In the genomic region with DNA sequence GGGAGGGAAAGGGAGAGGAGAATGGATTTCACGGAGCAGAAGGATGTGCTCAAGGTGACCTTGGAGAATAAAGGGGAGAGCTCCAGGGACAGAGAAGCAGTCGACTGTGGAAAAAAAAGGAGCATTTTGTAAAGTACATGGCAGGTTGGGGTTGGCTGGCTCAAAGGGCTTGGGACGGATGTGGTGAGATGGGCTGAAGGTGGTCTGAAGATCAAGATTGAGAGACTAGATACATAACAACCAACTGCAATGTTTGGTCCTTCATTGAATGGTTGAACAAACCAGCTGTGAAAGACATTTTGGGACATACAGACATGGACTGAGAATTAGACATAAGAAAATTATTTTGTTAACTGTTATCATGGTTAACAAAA, we compare ENCODE assay signal across 8 cellular contexts. TPM values are rescaled to one million over a fixed set of nuclear protein-coding genes. Genes with fewer than 3 reads are reported as not detected.
DNase-seq lines count a peak whose midpoint lies in the region; ATAC-seq and TF ChIP-seq lines count a peak whose summit lies in the region.

No MANE protein-coding gene starts in this region.

- peak overlapping the region; percentile 96 for H3K9ac ChIP-seq in Karpas-422 (ENCODE audit: low read length)

- H3K4me1 Mint-ChIP-seq in natural killer cell treated with Interleukin-12 subunit alpha and Interleukin-12 subunit beta and Interleukin-15 and Interleukin-18, amount 100 ng/mL, for 72 hours (ENCODE audit: low read depth in 2 of 2): peaks cover 37 to 40% of the 10 kb centered on the region in 2 donors

- H3K27ac Mint-ChIP-seq in natural killer cell treated with Interleukin-12 subunit alpha and Interleukin-12 subunit beta and Interleukin-15 and Interleukin-18, amount 100 ng/mL, for 72 hours: peak overlapping the region; percentile 96 to 99

- peak overlapping the region; percentile 92 for H3K4me3 Mint-ChIP-seq in natural killer cell treated with Interleukin-12 subunit alpha and Interleukin-12 subunit beta and Interleukin-15 and Interleukin-18, amount 100 ng/mL, for 72 hours

- H3K27me3 ChIP-seq in BE2C (no peaks in the 10 kb centered on the region), Karpas-422 (ENCODE audit: low read length) (no peaks in the 10 kb centered on the region)

- peaks cover 14% of the 10 kb centered on the region for H3K79me2 ChIP-seq in Karpas-422 (ENCODE audit: low read length)

- H3K4me2 ChIP-seq in Karpas-422 (ENCODE audit: low read depth, low read length, poor library complexity, severe bottlenecking): peak overlapping the region; percentile 99

- H3K9me3 Mint-ChIP-seq in natural killer cell treated with Interleukin-12 subunit alpha and Interleukin-12 subunit beta and Interleukin-15 and Interleukin-18, amount 100 ng/mL, for 72 hours: no peaks in the 10 kb centered on the region

- H3K36me3 Mint-ChIP-seq in natural killer cell treated with Interleukin-12 subunit alpha and Interleukin-12 subunit beta and Interleukin-15 and Interleukin-18, amount 100 ng/mL, for 72 hours: no peaks in the 10 kb centered on the region

- H2AFZ ChIP-seq in Karpas-422 (ENCODE audit: low read length): peak overlapping the region; percentile 95; the same call in 1 of the 2 replicates

- DNase-seq in BE2C (no peak), Karpas-422 (no peak), NCI-H446 (lab: John Stamatoyannopoulos, UW) (no peak), NCI-H748 treated with DMSO at 0.1 percent for 48 hours (lab: John Stamatoyannopoulos, UW) (no peak)
- no peak for DNase-seq in natural killer cell treated with Interleukin-12 subunit alpha and Interleukin-12 subunit beta and Interleukin-15 and Interleukin-18, amount 100 ng/mL, for 72 hours (ENCODE audit: low spot score)
- DNase-seq in activated effector memory CD4-positive, alpha-beta T cell treated with Interleukin-2 at 50 U/mL for 16 hours: no peak

- H3K9me3 ChIP-seq in BE2C: no peaks in the 10 kb centered on the region
- no peaks in the 10 kb centered on the region for H3K9me3 ChIP-seq in Karpas-422 (ENCODE audit: low read length)

- H3K9me2 ChIP-seq in Karpas-422 (replicated peaks; ENCODE audit: insufficient read depth, low read length): no peaks in the 10 kb centered on the region

- TF ChIP-seq CTCF in BE2C (IDR thresholded peaks at IDR 0.05; ENCODE audit: low read depth, low read length): no peak

- no peaks in the 10 kb centered on the region for H4K20me1 ChIP-seq in Karpas-422 (ENCODE audit: insufficient read depth, low read depth, low read length)

- H3K4me3 ChIP-seq in BE2C (ENCODE audit: low read depth, low read length) (peak overlapping the region; percentile 61), Karpas-422 (ENCODE audit: low read length) (peak overlapping the region; percentile 95)

- no peaks in the 10 kb centered on the region for H3K27me3 Mint-ChIP-seq in natural killer cell treated with Interleukin-12 subunit alpha and Interleukin-12 subunit beta and Interleukin-15 and Interleukin-18, amount 100 ng/mL, for 72 hours

- H3K4me1 ChIP-seq in BE2C (no peaks in the 10 kb centered on the region; the same call in 1 of the 2 replicates), Karpas-422 (ENCODE audit: low read length) (peaks cover 43% of the 10 kb centered on the region)

- H3K36me3 ChIP-seq in BE2C (peaks cover 6% of the 10 kb centered on the region), Karpas-422 (ENCODE audit: insufficient read depth, low read length) (no peaks in the 10 kb centered on the region)

- ATAC-seq in natural killer cell treated with Interleukin-12 subunit alpha and Interleukin-12 subunit beta and Interleukin-15 and Interleukin-18, amount 100 ng/mL, for 72 hours: peak in 1 of 2 donors; percentile 14
- no peak for ATAC-seq in HG02884 (IDR thresholded peaks at IDR 0.05; ENCODE audit: unreplicated experiment)

- H3K27ac ChIP-seq in Karpas-422 (ENCODE audit: low read length): no peak overlapping the region
- peak overlapping the region; percentile 100 for H3K27ac ChIP-seq in cingulate gyrus (ENCODE audit: low read depth, low read length)

RNA-seq across cellular contexts. Expression of gene CD63, which starts 1.6 kb away (rescaled TPM):
- 1,347 TPM for polyA plus RNA-seq in BE2C (2012; ENCODE audit: insufficient read depth, insufficient read length, low read depth)
- total RNA-seq in Karpas-422 (2014; rRNA removed; shearing (Covaris generic); ENCODE audit: low replicate concordance): 150 and 266 TPM in 2 replicates
- 100 to 1,000 TPM; 263 to 327 TPM for total RNA-seq in natural killer cell treated with Interleukin-12 subunit alpha and Interleukin-12 subunit beta and Interleukin-15 and Interleukin-18, amount 100 ng/mL, for 72 hours

RNA-seq across cellular contexts. Expression of gene RDH5, which starts 10.2 kb away (rescaled TPM):
- polyA plus RNA-seq in BE2C (2012; ENCODE audit: insufficient read depth, insufficient read length, low read depth): 2.2 TPM
- total RNA-seq in Karpas-422 (2014; rRNA removed; shearing (Covaris generic); ENCODE audit: low replicate concordance): 12.4 and 12.8 TPM in 2 replicates
- 10 to 100 TPM; 10.2 to 11.7 TPM for total RNA-seq in natural killer cell treated with Interleukin-12 subunit alpha and Interleukin-12 subunit beta and Interleukin-15 and Interleukin-18, amount 100 ng/mL, for 72 hours

RNA-seq across cellular contexts. Expression of gene GDF11, which starts 12.5 kb away (rescaled TPM):
- polyA plus RNA-seq in BE2C (2012; ENCODE audit: insufficient read depth, insufficient read length, low read depth): 111 TPM
- 2.9 and 7.8 TPM in 2 replicates for total RNA-seq in Karpas-422 (2014; rRNA removed; shearing (Covaris generic); ENCODE audit: low replicate concordance)
- total RNA-seq in natural killer cell treated with Interleukin-12 subunit alpha and Interleukin-12 subunit beta and Interleukin-15 and Interleukin-18, amount 100 ng/mL, for 72 hours: 10 to 100 TPM in 1 of 2 donors, 1 to 10 TPM in 1; 5.0 to 18.4 TPM

RNA-seq across cellular contexts. Expression of gene BLOC1S1, which starts 14.6 kb away (rescaled TPM):
- polyA plus RNA-seq in BE2C (2012; ENCODE audit: insufficient read depth, insufficient read length, low read depth): 146 TPM
- total RNA-seq in Karpas-422 (2014; rRNA removed; shearing (Covaris generic); ENCODE audit: low replicate concordance): 83.4 and 191 TPM in 2 replicates
- 10 to 100 TPM; 54.8 to 85.8 TPM for total RNA-seq in natural killer cell treated with Interleukin-12 subunit alpha and Interleukin-12 subunit beta and Interleukin-15 and Interleukin-18, amount 100 ng/mL, for 72 hours

RNA-seq across cellular contexts. Expression of gene ITGA7, which starts 22.7 kb away (rescaled TPM):
- polyA plus RNA-seq in BE2C (2012; ENCODE audit: insufficient read depth, insufficient read length, low read depth): 3.1 TPM
- 0.78 and 2.6 TPM in 2 replicates for total RNA-seq in Karpas-422 (2014; rRNA removed; shearing (Covaris generic); ENCODE audit: low replicate concordance)
- total RNA-seq in natural killer cell treated with Interleukin-12 subunit alpha and Interleukin-12 subunit beta and Interleukin-15 and Interleukin-18, amount 100 ng/mL, for 72 hours: 1 to 10 TPM; 2.1 to 4.2 TPM
